In the genomic region with DNA sequence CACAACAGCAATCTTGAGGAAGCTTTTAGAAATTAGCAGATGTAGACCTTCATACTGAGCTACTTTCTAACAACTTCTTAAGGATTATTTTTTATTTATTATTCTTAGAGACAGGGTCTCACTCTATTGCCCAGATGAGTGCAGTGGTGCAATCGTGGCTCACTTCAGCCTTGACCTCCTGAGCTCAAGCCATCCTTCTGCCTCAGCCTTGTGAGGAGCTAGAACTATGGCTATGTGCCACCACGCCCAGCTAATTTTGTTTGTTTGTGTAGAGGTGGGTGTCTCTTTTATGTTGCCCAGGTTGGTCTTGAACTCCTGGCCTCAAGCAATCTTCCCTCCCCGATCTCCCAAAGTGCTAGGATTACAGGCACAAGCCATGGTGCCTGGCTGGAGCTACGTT, we compare ENCODE assay signal across 9 cellular contexts.
"Had no signal": no experiment of that assay in that cellular context is flagged by ENCODE, and none has a peak within 500 bp of the region (broad histone marks: within the 10 kb centered on the region; RNA-seq: fewer than 3 reads in every experiment).

No MANE protein-coding gene starts in this region.

- ATAC-seq: GM23338, K562 had no signal

- DNase-seq: H9, HCEC 1CT, IMR-90, KG1 had no signal

- H3K4me3 Mint-ChIP-seq: GM23338, H9 had no signal

- H3K9me3 Mint-ChIP-seq: GM23338, H9 had no signal

- H3K27ac Mint-ChIP-seq: GM23338 had no signal

- H3K4me3 ChIP-seq: GM23338, K562 had no signal

- H3K4me2 ChIP-seq: GM23338 had no signal

- H2AFZ ChIP-seq: GM23338 had no signal

- FAIRE-seq: H1, H54, HTR-8/SVneo, K562 had no signal
